In the genomic region with DNA sequence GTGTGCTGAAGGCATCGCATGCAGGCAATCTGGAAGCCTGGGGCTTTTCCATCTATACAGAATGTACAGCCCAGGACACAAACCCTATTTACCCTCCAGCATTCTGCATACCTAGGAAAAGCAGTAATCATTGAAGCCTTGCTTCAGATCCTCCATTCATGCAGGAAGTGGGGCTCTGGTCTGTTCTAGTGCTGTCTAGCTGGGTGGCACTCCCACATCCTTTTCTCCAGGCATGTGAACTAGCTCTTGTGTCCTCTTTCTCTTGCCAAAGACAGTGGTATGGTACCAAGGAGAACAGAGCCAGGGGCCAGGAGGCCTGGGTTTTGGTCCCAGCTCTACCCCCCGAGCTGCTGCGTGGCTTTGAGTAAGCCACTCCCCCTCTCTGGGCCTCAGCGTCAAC, we compare ENCODE assay signal across 19 cellular contexts. TPM values are rescaled to one million over a fixed set of nuclear protein-coding genes. Genes with fewer than 3 reads are reported as not detected.
DNase-seq lines count a peak whose midpoint lies in the region; ATAC-seq lines count a peak whose summit lies in the region.
"Had no signal": no experiment of that assay in that cellular context is flagged by ENCODE, and none has a peak within 500 bp of the region (broad histone marks: within the 10 kb centered on the region; RNA-seq: fewer than 3 reads in every experiment).

No MANE protein-coding gene starts in this region.

- H2BK12ac ChIP-seq in trophoblast cell (ENCODE audit: low read length): no peak overlapping the region

- no peak overlapping the region for H3K18ac ChIP-seq in trophoblast cell (ENCODE audit: low read length)

- H3K9me3 Mint-ChIP-seq in activated CD4-positive, alpha-beta T cell treated with anti-CD3 and anti-CD28 coated beads, Interleukin-2, amount 10 ng/mL, durations not matched to agents 24 days and 14 days: no peaks in the 10 kb centered on the region
- no peaks in the 10 kb centered on the region for H3K9me3 Mint-ChIP-seq in stimulated activated naive CD8-positive, alpha-beta T cell treated with anti-CD3 and anti-CD28 coated beads, Interleukin-15, amount 100 ng/mL, for 72 hours
- H3K9me3 Mint-ChIP-seq: CD4-positive, alpha-beta T cell; IgD-negative memory B cell had no signal

- no peak overlapping the region for H3K4me3 ChIP-seq in trophoblast cell (ENCODE audit: low read depth, low read length)
- H3K4me3 ChIP-seq: smooth muscle cell, upper lobe of left lung had no signal

- peak overlapping the region; percentile 7 for H4K91ac ChIP-seq in trophoblast cell (ENCODE audit: low read depth, low read length)

- peaks cover 7% of the 10 kb centered on the region in 2 experiments for H3K4me1 ChIP-seq in trophoblast cell (ENCODE audit: control insufficient read depth in 1 of 2, insufficient read depth in 2 of 2, low read length in 2 of 2)

- peaks cover 15% of the 10 kb centered on the region for H3K4me1 Mint-ChIP-seq in activated CD4-positive, alpha-beta T cell treated with anti-CD3 and anti-CD28 coated beads, Interleukin-2, amount 10 ng/mL, durations not matched to agents 24 days and 14 days
- H3K4me1 Mint-ChIP-seq in stimulated activated naive CD8-positive, alpha-beta T cell treated with anti-CD3 and anti-CD28 coated beads, Interleukin-15, amount 100 ng/mL, for 72 hours: peaks cover 29% of the 10 kb centered on the region
- H3K4me1 Mint-ChIP-seq: IgD-negative memory B cell had no signal

- peaks cover 15% of the 10 kb centered on the region for H3K36me3 Mint-ChIP-seq in activated CD4-positive, alpha-beta T cell treated with anti-CD3 and anti-CD28 coated beads, Interleukin-2, amount 10 ng/mL, durations not matched to agents 24 days and 14 days (ENCODE audit: low read depth)
- H3K36me3 Mint-ChIP-seq: IgD-negative memory B cell had no signal

- no peak overlapping the region for H2BK120ac ChIP-seq in trophoblast cell (ENCODE audit: insufficient read depth, low read length, poor library complexity)

- no peak overlapping the region for H3K4me2 ChIP-seq in trophoblast cell (ENCODE audit: low read length)
- H3K4me2 ChIP-seq: smooth muscle cell had no signal

- no peaks in the 10 kb centered on the region for H3K79me2 ChIP-seq in trophoblast cell (ENCODE audit: control insufficient read depth, insufficient read depth, low read length, poor library complexity)

- H3K9me3 ChIP-seq in trophoblast cell (ENCODE audit: insufficient read depth, low read depth, low read length): no peaks in the 10 kb centered on the region
- H3K9me3 ChIP-seq: upper lobe of left lung had no signal

- DNase-seq in activated CD4-positive, alpha-beta T cell treated with anti-CD3 and anti-CD28 coated beads, Interleukin-2, amount 10 ng/mL, durations not matched to agents 24 days and 14 days: no peak
- DNase-seq in activated CD4-positive, alpha-beta T cell treated with anti-CD3 and anti-CD28 coated beads, Interleukin-2, amount 50 U/mL, for 1 hour: no peak
- DNase-seq in NCI-H446 treated with DMSO at 0.1 percent for 48 hours (lab: John Stamatoyannopoulos, UW) (peak; percentile 66), trophoblast cell (no peak), hypothalamus (lab: John Stamatoyannopoulos, UW) (no peak)
- DNase-seq in stimulated activated naive CD4-positive, alpha-beta T cell treated with Interleukin-2 at 50 U/mL for 16 hours (lab: John Stamatoyannopoulos, UW): no peak
- DNase-seq in stimulated activated naive CD8-positive, alpha-beta T cell treated with anti-CD3 and anti-CD28 coated beads, Interleukin-15, amount 100 ng/mL, for 72 hours: no peak
- DNase-seq: activated CD8-positive, alpha-beta memory T cell treated with anti-CD3 and anti-CD28 coated beads, Interleukin-2, amount 50 U/mL, for 4 hours; activated naive CD4-positive, alpha-beta T cell treated with anti-CD3 and anti-CD28 coated beads, Interleukin-2, amount 50 U/mL, for 16 hours; CD4-positive, alpha-beta T cell; DMS79; hippocampal formation; left colon; MV-4-11 had no signal

- no peak overlapping the region for H3K4ac ChIP-seq in trophoblast cell (ENCODE audit: low read depth, low read length)

- peak overlapping the region; percentile 58 for H3K27ac Mint-ChIP-seq in activated CD4-positive, alpha-beta T cell treated with anti-CD3 and anti-CD28 coated beads, Interleukin-2, amount 10 ng/mL, durations not matched to agents 24 days and 14 days
- peak overlapping the region in 1 of 2 donors; percentile 79 for H3K27ac Mint-ChIP-seq in stimulated activated naive CD8-positive, alpha-beta T cell treated with anti-CD3 and anti-CD28 coated beads, Interleukin-15, amount 100 ng/mL, for 72 hours
- H3K27ac Mint-ChIP-seq: CD4-positive, alpha-beta T cell had no signal

- H3K9ac ChIP-seq in trophoblast cell (ENCODE audit: low read length): no peak overlapping the region

- no peak overlapping the region for H3K4me3 Mint-ChIP-seq in activated CD4-positive, alpha-beta T cell treated with anti-CD3 and anti-CD28 coated beads, Interleukin-2, amount 10 ng/mL, durations not matched to agents 24 days and 14 days
- no peak overlapping the region for H3K4me3 Mint-ChIP-seq in stimulated activated naive CD8-positive, alpha-beta T cell treated with anti-CD3 and anti-CD28 coated beads, Interleukin-15, amount 100 ng/mL, for 72 hours
- H3K4me3 Mint-ChIP-seq: CD4-positive, alpha-beta T cell; IgD-negative memory B cell had no signal

- H4K12ac ChIP-seq in trophoblast cell (ENCODE audit: low read depth, low read length): no peak overlapping the region

- H3K36me3 ChIP-seq in trophoblast cell (ENCODE audit: control insufficient read depth in 1 of 2, insufficient read depth in 2 of 2, low read length in 2 of 2): no peaks in the 10 kb centered on the region
- H3K36me3 ChIP-seq: upper lobe of left lung had no signal

- H3K27ac ChIP-seq in cingulate gyrus (ENCODE audit: low read depth, low read length) (peak overlapping the region; percentile 47), trophoblast cell (ENCODE audit: low read depth, low read length) (no peak overlapping the region)
- H3K27ac ChIP-seq: VCaP had no signal

- no peak overlapping the region for H2AFZ ChIP-seq in trophoblast cell (ENCODE audit: insufficient read depth, low read length, poor library complexity)

- no peak overlapping the region for H2BK5ac ChIP-seq in trophoblast cell (ENCODE audit: low read depth, low read length, poor library complexity)

- no peak overlapping the region for H3K23ac ChIP-seq in trophoblast cell (ENCODE audit: low read length)

- H4K8ac ChIP-seq in trophoblast cell (ENCODE audit: low read depth, low read length): no peak overlapping the region

- intact Hi-C loops in activated CD4-positive, alpha-beta T cell treated with anti-CD3 and anti-CD28 coated beads, Interleukin-2, amount 10 ng/mL, durations not matched to agents 24 days and 14 days (cut with micrococcal nuclease): no loop called here

- H3K79me1 ChIP-seq in trophoblast cell (ENCODE audit: low read length): no peaks in the 10 kb centered on the region

- no CpG with 5 or more reads among the region's 4 CpGs for WGBS in trophoblast cell (ENCODE audit: extremely low coverage, insufficient coverage, insufficient read length)

- no peak overlapping the region for H2AK5ac ChIP-seq in trophoblast cell (ENCODE audit: low read length)

- no peak overlapping the region for H3K14ac ChIP-seq in trophoblast cell (ENCODE audit: low read length)

- H3K27me3 ChIP-seq in trophoblast cell (ENCODE audit: insufficient read depth, low read length): no peaks in the 10 kb centered on the region
- H3K27me3 ChIP-seq: upper lobe of left lung had no signal

- ATAC-seq in stimulated activated naive CD8-positive, alpha-beta T cell treated with anti-CD3 and anti-CD28 coated beads, Interleukin-15, amount 100 ng/mL, for 72 hours: no peak
- ATAC-seq: left colon had no signal

- H3K27me3 Mint-ChIP-seq in activated CD4-positive, alpha-beta T cell treated with anti-CD3 and anti-CD28 coated beads, Interleukin-2, amount 10 ng/mL, durations not matched to agents 24 days and 14 days: no peaks in the 10 kb centered on the region
- no peaks in the 10 kb centered on the region for H3K27me3 Mint-ChIP-seq in stimulated activated naive CD8-positive, alpha-beta T cell treated with anti-CD3 and anti-CD28 coated beads, Interleukin-15, amount 100 ng/mL, for 72 hours
- H3K27me3 Mint-ChIP-seq: CD4-positive, alpha-beta T cell; IgD-negative memory B cell had no signal

RNA-seq across cellular contexts. Expression of gene LRP8, which starts 21.7 kb away (rescaled TPM):
- 76.8 and 81.6 TPM in 2 replicates for total RNA-seq in activated CD4-positive, alpha-beta T cell treated with anti-CD3 and anti-CD28 coated beads, Interleukin-2, amount 10 ng/mL, durations not matched to agents 24 days and 14 days
- polyA plus RNA-seq in trophoblast cell (2013): 5.2 and 5.8 TPM in 2 replicates
